ENCODE assay signal across 10 cellular contexts in the genomic region with DNA sequence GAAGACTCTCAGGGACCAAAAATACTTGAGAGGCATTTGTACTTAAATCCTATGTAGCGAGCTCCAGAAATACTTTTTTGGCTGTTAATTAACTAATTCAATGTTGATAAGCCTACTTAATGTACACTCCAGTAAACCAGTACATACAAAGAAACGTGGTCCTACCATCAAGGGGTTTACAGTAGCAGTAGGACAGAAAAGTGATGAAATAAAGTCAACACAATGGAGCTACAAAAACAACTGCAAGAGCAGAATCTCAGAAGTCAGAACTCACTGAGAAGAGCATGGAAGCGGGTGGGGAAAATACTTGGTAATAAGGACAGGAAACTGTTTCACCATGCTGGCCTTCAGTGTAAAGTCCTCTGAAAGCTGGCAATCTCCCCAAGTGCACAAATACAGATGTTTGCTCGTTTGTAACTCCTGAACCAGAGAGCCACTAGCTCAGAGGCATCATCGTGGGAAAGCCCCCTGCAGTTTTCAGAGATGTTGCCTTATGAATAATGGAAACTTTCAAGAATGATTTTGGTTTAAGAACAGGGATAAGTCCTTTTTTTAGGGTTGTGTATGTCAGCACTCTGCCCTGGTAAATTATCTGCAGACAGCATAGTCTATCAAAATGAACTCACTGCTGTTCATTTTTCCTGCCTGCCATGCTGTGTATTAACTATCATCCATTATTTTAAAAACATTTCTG.
DNase-seq lines count a peak whose midpoint lies in the region; ATAC-seq, FAIRE-seq and TF ChIP-seq lines count a peak whose summit lies in the region.
"Had no signal": no experiment of that assay in that cellular context is flagged by ENCODE, and none has a peak within 500 bp of the region (broad histone marks: within the 10 kb centered on the region; RNA-seq: fewer than 3 reads in every experiment).

No MANE protein-coding gene starts in this region.

- H2AFZ ChIP-seq in MM.1S (ENCODE audit: low read length) (0 out of 2 replicates have a peak overlapping the region, but pooled peaks have one; percentile 21), GM23338 (no peak overlapping the region)
- H2AFZ ChIP-seq: GM23248 had no signal

- H3K27ac Mint-ChIP-seq in GM23338: no peak overlapping the region
- H3K27ac Mint-ChIP-seq: activated T-helper 17 cell treated with anti-CD3 and anti-CD28 coated beads, Interleukin-2, amount 50 U/mL, for 72 hours had no signal

- H3K36me3 ChIP-seq in BLaER1 treated with 17β-estradiol and CSF1 and Interleukin-3, amounts not matched to agents 10 nM and 100 nM: no peaks in the 10 kb centered on the region
- H3K36me3 ChIP-seq in MM.1S (replicated peaks; ENCODE audit: insufficient read depth, low read length) (no peaks in the 10 kb centered on the region), GM23338 (ENCODE audit: insufficient read depth) (no peaks in the 10 kb centered on the region)

- H3K9me2 ChIP-seq in MM.1S (replicated peaks; ENCODE audit: insufficient read depth, low read length) (no peaks in the 10 kb centered on the region), GM23338 (ENCODE audit: insufficient read depth) (no peaks in the 10 kb centered on the region)

- peak overlapping the region in 10 of 11 experiments; percentile 50 to 86 (median 69); a peak in 19 of 22 replicates for H3K27ac ChIP-seq in BLaER1 treated with 17β-estradiol and CSF1 and Interleukin-3, amounts not matched to agents 10 nM and 100 nM
- H3K27ac ChIP-seq in MM.1S (ENCODE audit: low read length): peak overlapping the region; percentile 39; the same call in 1 of the 2 replicates
- no peak overlapping the region for H3K27ac ChIP-seq in GM23338 (ENCODE audit: low read depth)
- H3K27ac ChIP-seq: GM23248 had no signal

- TF ChIP-seq CTCF in MM.1S (IDR thresholded peaks at IDR 0.05; ENCODE audit: low read length): no peak
- no peak for TF ChIP-seq CTCF in GM23338 (conservative IDR thresholded peaks at IDR 0.05; ENCODE audit: low read depth in 2 of 2)

- ATAC-seq in HG02870 (IDR thresholded peaks at IDR 0.05; ENCODE audit: unreplicated experiment) (peak; percentile 71), GM23338 (no peak)
- ATAC-seq: activated T-helper 17 cell treated with anti-CD3 and anti-CD28 coated beads, Interleukin-2, amount 50 U/mL, for 72 hours had no signal

- H3K9me3 Mint-ChIP-seq in GM23338: no peaks in the 10 kb centered on the region
- H3K9me3 Mint-ChIP-seq: activated T-helper 17 cell treated with anti-CD3 and anti-CD28 coated beads, Interleukin-2, amount 50 U/mL, for 72 hours had no signal

- H3F3A ChIP-seq in MM.1S (ENCODE audit: insufficient read depth, low read length): peaks cover 8% of the 10 kb centered on the region
- no peaks in the 10 kb centered on the region for H3F3A ChIP-seq in GM23338 (replicated peaks; ENCODE audit: low read depth)

- H3K4me3 ChIP-seq in BLaER1 treated with 17β-estradiol and CSF1 and Interleukin-3, amounts not matched to agents 10 nM and 100 nM: peak overlapping the region in 1 of 10 experiments; percentile 7; a peak in 1 of 20 replicates
- H3K4me3 ChIP-seq in MM.1S (ENCODE audit: low read length) (no peak overlapping the region), GM23338 (no peak overlapping the region)
- H3K4me3 ChIP-seq: GM23248 had no signal

- DNase-seq in GM19239 (ENCODE audit: insufficient read length, low spot score) (peak; percentile 28), MM.1S (peak; percentile 25), GOT3 (lab: John Stamatoyannopoulos, UW) (no peak), ACHN (no peak), GM23338 (ENCODE audit: low spot score) (no peak), GDM1 (lab: John Stamatoyannopoulos, UW) (no peak)
- DNase-seq: GM23248 had no signal

- no peaks in the 10 kb centered on the region for H4K20me1 ChIP-seq in BLaER1 treated with 17β-estradiol and CSF1 and Interleukin-3, amounts not matched to agents 10 nM and 100 nM
- no peaks in the 10 kb centered on the region for H4K20me1 ChIP-seq in MM.1S (ENCODE audit: insufficient read depth, low read length)
- no peaks in the 10 kb centered on the region; the same call in 1 of the 2 replicates for H4K20me1 ChIP-seq in GM23338 (replicated peaks; ENCODE audit: insufficient read depth)

- peak overlapping the region in 9 of 11 experiments; percentile 10 to 45 (median 34); a peak in 11 of 22 replicates for H3K9ac ChIP-seq in BLaER1 treated with 17β-estradiol and CSF1 and Interleukin-3, amounts not matched to agents 10 nM and 100 nM
- H3K9ac ChIP-seq in MM.1S (ENCODE audit: low read length): no peak overlapping the region
- H3K9ac ChIP-seq: GM23248 had no signal

- H3K79me2 ChIP-seq in MM.1S (ENCODE audit: low read length) (no peaks in the 10 kb centered on the region), GM23338 (replicated peaks; ENCODE audit: insufficient read depth) (no peaks in the 10 kb centered on the region)

- in situ Hi-C loops in ACHN (cut with HindIII; ENCODE audit: low pct_ligation_motif_present, low pct_unique_long_range_greater_than_20kb, low sequenced_read_pairs): no loop called here

- H3K9me3 ChIP-seq in BLaER1 treated with 17β-estradiol and CSF1 and Interleukin-3, amounts not matched to agents 10 nM and 100 nM (replicated peaks in 1 of 11): peaks cover 0 to 24% (median 9%) of the 10 kb centered on the region in 11 experiments; a peak in 14 of 22 replicates
- no peaks in the 10 kb centered on the region for H3K9me3 ChIP-seq in MM.1S (replicated peaks; ENCODE audit: insufficient read depth, low read length)

- no peaks in the 10 kb centered on the region for H3K27me3 ChIP-seq in BLaER1 treated with 17β-estradiol and CSF1 and Interleukin-3, amounts not matched to agents 10 nM and 100 nM
- H3K27me3 ChIP-seq in MM.1S (replicated peaks; ENCODE audit: insufficient read depth, low read length): no peaks in the 10 kb centered on the region
- H3K27me3 ChIP-seq in GM23338 (ENCODE audit: insufficient read depth): peaks cover 23% of the 10 kb centered on the region

- peak; percentile 100 for FAIRE-seq in GM19239 (lab: Jason Lieb, UNC)

- H3K4me2 ChIP-seq in BLaER1 treated with 17β-estradiol and CSF1 and Interleukin-3, amounts not matched to agents 10 nM and 100 nM: peak overlapping the region; percentile 54 to 82 (median 73)
- peak overlapping the region; percentile 3; the same call in 1 of the 2 replicates for H3K4me2 ChIP-seq in MM.1S (ENCODE audit: low read depth, low read length)
- no peak overlapping the region for H3K4me2 ChIP-seq in GM23338

- peaks cover 13% of the 10 kb centered on the region; the same call in 2 of the 3 replicates for H3K4me1 Mint-ChIP-seq in GM23338
- H3K4me1 Mint-ChIP-seq: activated T-helper 17 cell treated with anti-CD3 and anti-CD28 coated beads, Interleukin-2, amount 50 U/mL, for 72 hours had no signal

- peaks cover 57 to 72% (median 67%) of the 10 kb centered on the region in 10 experiments for H3K4me1 ChIP-seq in BLaER1 treated with 17β-estradiol and CSF1 and Interleukin-3, amounts not matched to agents 10 nM and 100 nM
- H3K4me1 ChIP-seq in MM.1S (ENCODE audit: low read length) (peaks cover 22% of the 10 kb centered on the region), GM23338 (ENCODE audit: insufficient read depth) (peaks cover 13% of the 10 kb centered on the region)

- H3K27me3 Mint-ChIP-seq in GM23338 (ENCODE audit: insufficient read depth, low read depth, poor library complexity): peaks cover 17% of the 10 kb centered on the region
- H3K27me3 Mint-ChIP-seq: activated T-helper 17 cell treated with anti-CD3 and anti-CD28 coated beads, Interleukin-2, amount 50 U/mL, for 72 hours had no signal

- H3K4me3 Mint-ChIP-seq in GM23338: no peak overlapping the region
- H3K4me3 Mint-ChIP-seq: activated T-helper 17 cell treated with anti-CD3 and anti-CD28 coated beads, Interleukin-2, amount 50 U/mL, for 72 hours had no signal

- H3K36me3 Mint-ChIP-seq in GM23338 (ENCODE audit: low read depth): no peaks in the 10 kb centered on the region

TF ChIP-seq in GM23338, 12 proteins besides CTCF, POLR2A, EP300 and RAD21 (continues in another document):
- no peak for TF ChIP-seq STAT1 (IDR thresholded peaks at IDR 0.05; ENCODE audit: unreplicated experiment)
- TF ChIP-seq EZH2 (IDR thresholded peaks at IDR 0.05; ENCODE audit: low read depth, unreplicated experiment): no peak
- no peak for TF ChIP-seq ZNF331 (CRISPR knock-in tag; IDR thresholded peaks at IDR 0.05; ENCODE audit: low read depth)
- no peak for TF ChIP-seq EZH2phosphoT487 (IDR thresholded peaks at IDR 0.05; ENCODE audit: unreplicated experiment)
- TF ChIP-seq, protein P1, sequence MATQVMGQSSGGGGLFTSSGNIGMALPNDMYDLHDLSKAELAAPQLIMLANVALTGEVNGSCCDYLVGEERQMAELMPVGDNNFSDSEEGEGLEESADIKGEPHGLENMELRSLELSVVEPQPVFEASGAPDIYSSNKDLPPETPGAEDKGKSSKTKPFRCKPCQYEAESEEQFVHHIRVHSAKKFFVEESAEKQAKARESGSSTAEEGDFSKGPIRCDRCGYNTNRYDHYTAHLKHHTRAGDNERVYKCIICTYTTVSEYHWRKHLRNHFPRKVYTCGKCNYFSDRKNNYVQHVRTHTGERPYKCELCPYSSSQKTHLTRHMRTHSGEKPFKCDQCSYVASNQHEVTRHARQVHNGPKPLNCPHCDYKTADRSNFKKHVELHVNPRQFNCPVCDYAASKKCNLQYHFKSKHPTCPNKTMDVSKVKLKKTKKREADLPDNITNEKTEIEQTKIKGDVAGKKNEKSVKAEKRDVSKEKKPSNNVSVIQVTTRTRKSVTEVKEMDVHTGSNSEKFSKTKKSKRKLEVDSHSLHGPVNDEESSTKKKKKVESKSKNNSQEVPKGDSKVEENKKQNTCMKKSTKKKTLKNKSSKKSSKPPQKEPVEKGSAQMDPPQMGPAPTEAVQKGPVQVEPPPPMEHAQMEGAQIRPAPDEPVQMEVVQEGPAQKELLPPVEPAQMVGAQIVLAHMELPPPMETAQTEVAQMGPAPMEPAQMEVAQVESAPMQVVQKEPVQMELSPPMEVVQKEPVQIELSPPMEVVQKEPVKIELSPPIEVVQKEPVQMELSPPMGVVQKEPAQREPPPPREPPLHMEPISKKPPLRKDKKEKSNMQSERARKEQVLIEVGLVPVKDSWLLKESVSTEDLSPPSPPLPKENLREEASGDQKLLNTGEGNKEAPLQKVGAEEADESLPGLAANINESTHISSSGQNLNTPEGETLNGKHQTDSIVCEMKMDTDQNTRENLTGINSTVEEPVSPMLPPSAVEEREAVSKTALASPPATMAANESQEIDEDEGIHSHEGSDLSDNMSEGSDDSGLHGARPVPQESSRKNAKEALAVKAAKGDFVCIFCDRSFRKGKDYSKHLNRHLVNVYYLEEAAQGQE (IDR thresholded peaks at IDR 0.05; ENCODE audit: unreplicated experiment): no peak
- no peak for TF ChIP-seq CREB1 (CRISPR knock-in tag; IDR thresholded peaks at IDR 0.05; ENCODE audit: low read depth)

Comparison
In these comparisons a context has a peak if more than half of its experiments do, and no peak if none do; other contexts are left out.
1. DNase-seq: peak in GM19239 (single experiment) and MM.1S (single experiment); none in GOT3 (single experiment), ACHN (single experiment), GM23338 (single experiment) and GDM1 (single experiment).